8 cellular contexts compared by ENCODE assay signal in the genomic region with DNA sequence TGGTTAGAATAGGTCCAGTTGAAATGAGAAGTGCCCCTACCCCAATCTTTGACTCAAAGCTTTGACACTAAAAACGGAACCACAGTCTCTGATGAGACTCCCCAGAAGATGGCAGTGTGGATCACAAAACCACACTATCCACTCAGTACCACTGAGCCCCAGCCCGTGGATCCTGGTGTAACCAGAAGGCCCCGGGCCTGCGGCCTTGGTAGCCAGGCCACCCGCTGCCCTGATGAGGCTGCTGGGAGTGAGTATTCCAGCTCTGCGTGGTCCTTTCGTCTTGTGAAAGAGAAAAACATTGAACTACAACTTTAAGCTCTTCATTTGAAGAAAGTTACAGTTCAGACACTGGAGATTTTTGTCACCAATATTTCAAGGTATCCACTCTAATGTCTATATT. TPM values are rescaled to one million over a fixed set of nuclear protein-coding genes. Genes with fewer than 3 reads are reported as not detected.
DNase-seq lines count a peak whose midpoint lies in the region; ATAC-seq lines count a peak whose summit lies in the region.

No MANE protein-coding gene starts in this region.

- no peaks in the 10 kb centered on the region for H3K36me3 ChIP-seq in CD4-positive, CD25-positive, alpha-beta regulatory T cell (ENCODE audit: control insufficient read depth, insufficient read depth, low read length)

- no peak overlapping the region for H3K27ac ChIP-seq in CD4-positive, CD25-positive, alpha-beta regulatory T cell (ENCODE audit: insufficient read depth, low read length, poor library complexity, severe bottlenecking)

- peak; percentile 74 to 87 for ATAC-seq in CD4-positive, CD25-positive, alpha-beta regulatory T cell (ENCODE audit: low read depth in 2 of 2)
- no peak for ATAC-seq in HG03175 (IDR thresholded peaks at IDR 0.05; ENCODE audit: unreplicated experiment)

- H3K4me1 ChIP-seq in CD4-positive, CD25-positive, alpha-beta regulatory T cell (ENCODE audit: control insufficient read depth, insufficient read depth, low read length, poor library complexity, severe bottlenecking), result no peaks in the 10 kb centered on the region

- H3K4me3 ChIP-seq in CD4-positive, CD25-positive, alpha-beta regulatory T cell (ENCODE audit: low read depth, low read length), result no peak overlapping the region

- no peaks in the 10 kb centered on the region for H3K9me3 ChIP-seq in CD4-positive, CD25-positive, alpha-beta regulatory T cell (ENCODE audit: control insufficient read depth in 2 of 2, low read length in 2 of 2)

- H3K4me1 Mint-ChIP-seq in CD4-positive, CD25-positive, alpha-beta regulatory T cell, result peaks cover 0 to 5% (median 0%) of the 10 kb centered on the region in 4 donors

- H3K27me3 Mint-ChIP-seq in CD4-positive, CD25-positive, alpha-beta regulatory T cell, result peaks cover 37% of the 10 kb centered on the region

- H3K9me3 Mint-ChIP-seq in CD4-positive, CD25-positive, alpha-beta regulatory T cell, result no peaks in the 10 kb centered on the region

- H3K36me3 Mint-ChIP-seq in CD4-positive, CD25-positive, alpha-beta regulatory T cell, result no peaks in the 10 kb centered on the region

- peaks cover 4% of the 10 kb centered on the region for H3K27me3 ChIP-seq in CD4-positive, CD25-positive, alpha-beta regulatory T cell (ENCODE audit: control insufficient read depth, insufficient read depth, low read length)

- peak overlapping the region in 1 of 3 donors; percentile 5 for H3K27ac Mint-ChIP-seq in CD4-positive, CD25-positive, alpha-beta regulatory T cell

- peak; percentile 38 to 68 (median 58) for DNase-seq in CD4-positive, CD25-positive, alpha-beta regulatory T cell
- DNase-seq in H4 (ENCODE audit: low spot score) (peak; percentile 76), NCI-H2196 treated with DMSO at 0.1 percent for 48 hours (lab: John Stamatoyannopoulos, UW; ENCODE audit: unreplicated experiment) (peak; percentile 58), cerebellar cortex (ENCODE audit: low spot score) (peak; percentile 84), kidney tubule cell (ENCODE audit: low spot score) (peak; percentile 82)
- DNase-seq in activated CD4-positive, alpha-beta T cell treated with anti-CD3 and anti-CD28 coated beads for 24 hours (ENCODE audit: low read depth in 2 of 2), result peak; percentile 22 to 36
- DNase-seq in stimulated activated CD4-positive, alpha-beta T cell treated with anti-CD3 and anti-CD28 coated beads, Interleukin-1b, Interleukin-23, amount 100 ng/mL, for 1 hour (ENCODE audit: low read depth in 2 of 2), result peak; percentile 15 to 30

- H3K4me3 Mint-ChIP-seq in CD4-positive, CD25-positive, alpha-beta regulatory T cell, result no peak overlapping the region

RNA-seq across cellular contexts. Expression of gene FBP1, which starts 42.2 kb away (rescaled TPM):
- total RNA-seq in CD4-positive, CD25-positive, alpha-beta regulatory T cell, result 0.42 TPM
- polyA plus RNA-seq in CD4-positive, CD25-positive, alpha-beta regulatory T cell, result 1 to 10 TPM; 2.0 to 9.2 (median 5.8) TPM
- total RNA-seq in H4 (2014; rRNA removed; shearing (Covaris generic)), result not detected in 2 replicates

RNA-seq across cellular contexts. Expression of gene AOPEP, which starts 45.0 kb away (rescaled TPM):
- total RNA-seq in CD4-positive, CD25-positive, alpha-beta regulatory T cell, result 12.9 TPM
- 1 to 10 TPM; 4.6 to 7.5 (median 5.8) TPM for polyA plus RNA-seq in CD4-positive, CD25-positive, alpha-beta regulatory T cell
- total RNA-seq in H4 (2014; rRNA removed; shearing (Covaris generic)), result 130 and 155 TPM in 2 replicates

Comparison
In these comparisons a context has a peak if more than half of its experiments do, and no peak if none do; other contexts are left out.
1. DNase-seq: peak in every context shown above with its lines; median percentile 84 in cerebellar cortex; 82 in kidney tubule cell; 76 in H4; 58 in CD4-positive, CD25-positive, alpha-beta regulatory T cell; 58 in NCI-H2196 treated with DMSO at 0.1 percent for 48 hours; 29 in activated CD4-positive, alpha-beta T cell treated with anti-CD3 and anti-CD28 coated beads for 24 hours; 22 in stimulated activated CD4-positive, alpha-beta T cell treated with anti-CD3 and anti-CD28 coated beads, Interleukin-1b, Interleukin-23, amount 100 ng/mL, for 1 hour.